10 cellular contexts compared by ENCODE assay signal in the genomic region with DNA sequence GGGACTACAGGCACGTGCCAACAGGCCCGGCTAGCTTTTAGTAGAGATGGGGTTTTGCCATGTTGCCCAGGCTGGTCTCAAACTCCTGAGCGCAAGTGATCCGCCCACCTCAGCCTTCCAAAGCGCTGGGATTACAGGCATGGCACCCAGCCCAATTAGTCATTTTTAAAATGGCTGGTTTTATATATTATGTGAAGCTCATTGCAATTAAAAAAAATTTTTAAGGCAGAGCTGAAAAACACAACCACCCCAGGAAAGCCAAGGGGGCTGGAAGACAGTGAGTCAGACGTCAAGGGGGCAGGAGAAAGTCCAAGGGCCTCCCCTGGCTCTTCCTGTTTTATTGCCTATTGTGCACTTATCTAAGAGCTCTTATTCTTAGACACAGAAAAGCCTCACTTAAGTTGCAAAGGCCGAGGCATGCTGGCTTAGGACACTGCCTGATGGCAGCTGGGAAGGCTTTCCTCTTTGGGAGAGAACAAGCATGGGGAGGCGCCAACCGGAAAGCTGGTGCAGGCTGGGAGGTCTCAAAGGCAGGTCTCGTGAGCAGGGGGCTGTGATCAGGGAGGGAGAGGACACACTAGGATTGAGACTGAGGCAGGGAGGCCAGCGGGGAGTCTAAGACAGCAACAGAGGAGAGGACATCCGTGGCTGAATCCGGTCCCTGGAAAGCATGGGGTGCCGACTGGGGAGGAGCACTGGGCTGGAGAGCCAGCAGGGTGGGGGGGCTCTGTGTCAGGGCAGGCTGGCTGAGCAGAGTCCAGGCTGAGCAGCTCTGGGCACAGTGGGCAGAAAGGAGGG. TPM values are rescaled to one million over a fixed set of nuclear protein-coding genes. Genes with fewer than 3 reads are reported as not detected.
DNase-seq lines count a peak whose midpoint lies in the region; ATAC-seq and TF ChIP-seq lines count a peak whose summit lies in the region.
"Had no signal": no experiment of that assay in that cellular context is flagged by ENCODE, and none has a peak within 500 bp of the region (broad histone marks: within the 10 kb centered on the region; RNA-seq: fewer than 3 reads in every experiment).

No MANE protein-coding gene starts in this region.

- no peaks in the 10 kb centered on the region for H3K36me3 ChIP-seq in left ventricle myocardium inferior
- no peaks in the 10 kb centered on the region for H3K36me3 ChIP-seq in effector memory CD4-positive, alpha-beta T cell (ENCODE audit: control insufficient read depth, insufficient read depth, low read length)

- no peaks in the 10 kb centered on the region for H3K27me3 ChIP-seq in left ventricle myocardium inferior (ENCODE audit: low read depth)
- H3K27me3 ChIP-seq in effector memory CD4-positive, alpha-beta T cell (replicated peaks; ENCODE audit: control insufficient read depth, insufficient read depth, low read length, poor library complexity, severe bottlenecking): no peaks in the 10 kb centered on the region

- H3K27ac ChIP-seq in left ventricle myocardium inferior (replicated peaks): peak overlapping the region; percentile 50
- H3K27ac ChIP-seq in effector memory CD4-positive, alpha-beta T cell (ENCODE audit: insufficient read depth, low read length, poor library complexity, severe bottlenecking): no peak overlapping the region
- H3K27ac ChIP-seq: SK-N-MC had no signal

- H3K36me3 Mint-ChIP-seq in HFFc6 (ENCODE audit: low read depth): no peaks in the 10 kb centered on the region
- H3K36me3 Mint-ChIP-seq in activated T-helper 17 cell treated with anti-CD3 and anti-CD28 coated beads, Interleukin-2, amount 50 U/mL, for 72 hours (ENCODE audit: low read depth): no peaks in the 10 kb centered on the region

- H3K27ac Mint-ChIP-seq in HFFc6: peak overlapping the region; percentile 57; the same call in 1 of the 2 replicates
- H3K27ac Mint-ChIP-seq in activated T-helper 17 cell treated with anti-CD3 and anti-CD28 coated beads, Interleukin-2, amount 50 U/mL, for 72 hours: peak overlapping the region; percentile 33

- no peaks in the 10 kb centered on the region for H3K9me3 Mint-ChIP-seq in HFFc6
- H3K9me3 Mint-ChIP-seq in activated T-helper 17 cell treated with anti-CD3 and anti-CD28 coated beads, Interleukin-2, amount 50 U/mL, for 72 hours: no peaks in the 10 kb centered on the region

- no peak overlapping the region for H3K4me3 Mint-ChIP-seq in HFFc6
- H3K4me3 Mint-ChIP-seq in activated T-helper 17 cell treated with anti-CD3 and anti-CD28 coated beads, Interleukin-2, amount 50 U/mL, for 72 hours: no peak overlapping the region

- H3K4me1 ChIP-seq in left ventricle myocardium inferior: peaks cover 16% of the 10 kb centered on the region
- peaks cover 20% of the 10 kb centered on the region for H3K4me1 ChIP-seq in effector memory CD4-positive, alpha-beta T cell (ENCODE audit: control insufficient read depth, insufficient read depth, low read length, poor library complexity, severe bottlenecking)

- DNase-seq in HFFc6 (peak; percentile 23), left ventricle myocardium inferior (no peak), stromal cell of bone marrow (ENCODE audit: low read depth) (peak; percentile 73), NCI-H1694 (lab: John Stamatoyannopoulos, UW) (no peak), middle frontal gyrus (ENCODE audit: extremely low spot score, low spot score) (no peak)
- DNase-seq in effector memory CD4-positive, alpha-beta T cell: no peak

- no peaks in the 10 kb centered on the region for H3K9me3 ChIP-seq in left ventricle myocardium inferior (replicated peaks)
- H3K9me3 ChIP-seq in effector memory CD4-positive, alpha-beta T cell (ENCODE audit: control insufficient read depth, low read length): no peaks in the 10 kb centered on the region

- peaks cover 14% of the 10 kb centered on the region for H3K27me3 Mint-ChIP-seq in HFFc6 (ENCODE audit: insufficient read depth)
- H3K27me3 Mint-ChIP-seq in activated T-helper 17 cell treated with anti-CD3 and anti-CD28 coated beads, Interleukin-2, amount 50 U/mL, for 72 hours: no peaks in the 10 kb centered on the region

- TF ChIP-seq CTCF in HFFc6 (IDR thresholded peaks at IDR 0.05) (no peak), left ventricle myocardium inferior (IDR thresholded peaks at IDR 0.05; ENCODE audit: borderline replicate concordance) (no peak)

- intact Hi-C loops in left ventricle myocardium inferior (cut with micrococcal nuclease): no loop called here

- peaks cover 21% of the 10 kb centered on the region for H3K4me1 Mint-ChIP-seq in HFFc6 (ENCODE audit: low read depth)
- H3K4me1 Mint-ChIP-seq in activated T-helper 17 cell treated with anti-CD3 and anti-CD28 coated beads, Interleukin-2, amount 50 U/mL, for 72 hours: peaks cover 22% of the 10 kb centered on the region

- no peak for ATAC-seq in activated T-helper 17 cell treated with anti-CD3 and anti-CD28 coated beads, Interleukin-2, amount 50 U/mL, for 72 hours (replicated peaks)
- no peak for ATAC-seq in GM19397 (IDR thresholded peaks at IDR 0.05; ENCODE audit: unreplicated experiment)

- no peak overlapping the region for H3K4me3 ChIP-seq in left ventricle myocardium inferior
- H3K4me3 ChIP-seq in effector memory CD4-positive, alpha-beta T cell (ENCODE audit: insufficient read depth, low read depth, low read length, poor library complexity, severe bottlenecking): no peak overlapping the region
- H3K4me3 ChIP-seq: SK-N-MC had no signal

RNA-seq across cellular contexts. Expression of a gene that starts 11.1 kb away (rescaled TPM):
- total RNA-seq in HFFc6 (2021; fragmentation: NEBNext Ultra II Directional; extraction: Animal tissue kit (Norgen Biotek cat#: 25700)): not detected
- 10 to 100 TPM; 41.1 to 88.6 TPM for total RNA-seq in activated T-helper 17 cell treated with anti-CD3 and anti-CD28 coated beads, Interleukin-2, amount 50 U/mL, for 72 hours
- total RNA-seq in left ventricle myocardium inferior: not detected
- total RNA-seq: epithelial cell of proximal tubule had no signal

RNA-seq across cellular contexts. Expression of a gene that starts 11.6 kb away (rescaled TPM):
- 1 to 10 TPM; 4.5 to 8.1 (median 5.7) TPM for total RNA-seq in HFFc6 (2021; fragmentation: NEBNext Ultra II Directional; extraction: Animal tissue kit (Norgen Biotek cat#: 25700))
- 1 to 10 TPM; 4.6 to 4.8 TPM for total RNA-seq in activated T-helper 17 cell treated with anti-CD3 and anti-CD28 coated beads, Interleukin-2, amount 50 U/mL, for 72 hours
- 6.5 TPM for total RNA-seq in left ventricle myocardium inferior

RNA-seq across cellular contexts. Expression of a gene that starts 31.2 kb away (rescaled TPM):
- 1 to 10 TPM in 4 of 6 experiments, under 1 TPM in 2; 0.40 to 2.2 (median 1.1) TPM for total RNA-seq in HFFc6 (2021; fragmentation: NEBNext Ultra II Directional; extraction: Animal tissue kit (Norgen Biotek cat#: 25700))
- total RNA-seq in activated T-helper 17 cell treated with anti-CD3 and anti-CD28 coated beads, Interleukin-2, amount 50 U/mL, for 72 hours: 100 to 1,000 TPM; 175 to 300 TPM
- 0.16 TPM for total RNA-seq in left ventricle myocardium inferior

RNA-seq across cellular contexts. Expression of a gene that starts 49.0 kb away (rescaled TPM):
- total RNA-seq in HFFc6 (2021; fragmentation: NEBNext Ultra II Directional; extraction: Animal tissue kit (Norgen Biotek cat#: 25700)): 10 to 100 TPM; 15.6 to 20.6 (median 16.7) TPM
- total RNA-seq in activated T-helper 17 cell treated with anti-CD3 and anti-CD28 coated beads, Interleukin-2, amount 50 U/mL, for 72 hours: 10 to 100 TPM; 26.9 to 41.2 TPM
- 5.8 TPM for total RNA-seq in left ventricle myocardium inferior

Comparison
In these comparisons a context has a peak if more than half of its experiments do, and no peak if none do; other contexts are left out.
1. DNase-seq: peak in HFFc6 (single experiment) and stromal cell of bone marrow (single experiment); none in left ventricle myocardium inferior (single experiment), NCI-H1694 (single experiment), effector memory CD4-positive, alpha-beta T cell (0 of 3) and middle frontal gyrus (single experiment).
2. RNA of a gene that starts 11.1 kb away (total RNA-seq): 41.1 to 88.6 TPM in activated T-helper 17 cell treated with anti-CD3 and anti-CD28 coated beads, Interleukin-2, amount 50 U/mL, for 72 hours; not detected in left ventricle myocardium inferior (single experiment) and not detected in HFFc6; every median in the first group is over 10 times any median in the second.
3. RNA of a gene that starts 31.2 kb away (total RNA-seq): 175 to 300 TPM in activated T-helper 17 cell treated with anti-CD3 and anti-CD28 coated beads, Interleukin-2, amount 50 U/mL, for 72 hours; 0.40 to 2.2 TPM in HFFc6 and 0.16 TPM in left ventricle myocardium inferior (single experiment); every median in the first group is over 10 times any median in the second.